In the genomic region with DNA sequence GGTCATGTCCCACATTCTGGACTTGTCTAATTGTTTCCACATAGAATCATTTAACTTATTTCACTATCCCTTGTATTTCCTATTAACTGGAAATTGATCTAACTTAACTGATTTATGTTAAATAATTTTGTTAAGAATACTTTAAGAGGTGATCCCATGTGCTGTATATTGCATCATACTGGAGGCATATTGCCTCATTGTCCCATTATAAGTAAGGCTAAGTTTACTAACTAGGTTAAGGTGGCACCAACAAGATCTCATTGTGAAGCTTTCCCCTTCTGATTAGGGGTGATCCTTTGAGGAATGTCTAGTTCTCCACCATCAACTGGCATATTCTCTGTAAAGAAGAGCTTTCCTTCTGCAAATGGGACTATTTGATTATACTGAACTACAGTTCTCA, we compare ENCODE assay signal across 2 cellular contexts.
TF ChIP-seq lines count a peak whose summit lies in the region.

No MANE protein-coding gene starts in this region.

TF ChIP-seq in A549, 52 proteins besides CTCF, POLR2A, EP300 and RAD21:
- no peak for TF ChIP-seq E2F6 (IDR thresholded peaks at IDR 0.05; ENCODE audit: borderline replicate concordance, low read depth)
- TF ChIP-seq CEBPB (IDR thresholded peaks at IDR 0.05) = peak; percentile 77 to 86; a peak in 3 of 4 replicates

TF ChIP-seq in HEK293, 187 proteins besides CTCF, POLR2A, EP300 and RAD21 (continued from another document):
- TF ChIP-seq ZNF645 (tag by site-specific recombination; IDR thresholded peaks at IDR 0.05) = no peak
